Comparison of ENCODE assay signal across 12 cellular contexts in genomic region chr1:61636814-61637213, GRCh38.
A peak's percentile ranks its signal among the peaks of the same experiment; 100 is the strongest.
DNase-seq lines count a peak whose midpoint lies in the region; ATAC-seq and TF ChIP-seq lines count a peak whose summit lies in the region.
"Had no signal": no experiment of that assay in that cellular context is flagged by ENCODE, and none has a peak within 500 bp of the region (broad histone marks: within the 10 kb centered on the region; RNA-seq: fewer than 3 reads in every experiment).

No MANE protein-coding gene starts in this region.

- no peak for ATAC-seq in thoracic aorta (ENCODE audit: insufficient number of reproducible peaks, low FRiP score, low read depth)

- peak overlapping the region; percentile 31 for H3K9ac ChIP-seq in SK-N-MC (ENCODE audit: insufficient read length)

- DNase-seq in NCI-H345 (lab: John Stamatoyannopoulos, UW) (peak; percentile 10), NCI-H345 treated with DMSO at 0.1 percent for 48 hours (lab: John Stamatoyannopoulos, UW; ENCODE audit: unreplicated experiment) (no peak), SK-N-MC (ENCODE audit: low read depth, low spot score) (no peak), epithelial cell of esophagus (ENCODE audit: low read depth) (peak; percentile 25), thoracic aorta (ENCODE audit: low spot score) (no peak), SHP77 treated with DMSO at 0.1 percent for 48 hours (lab: John Stamatoyannopoulos, UW) (no peak), MG63 (no peak), NCI-H69 (lab: John Stamatoyannopoulos, UW) (no peak)
- DNase-seq: C1 segment of cervical spinal cord, GOT3, NCI-H446, SJCRH30 had no signal

- no peaks in the 10 kb centered on the region for H3K9me3 ChIP-seq in SK-N-MC (ENCODE audit: low read depth, low read length)
- no peaks in the 10 kb centered on the region for H3K9me3 ChIP-seq in thoracic aorta
- H3K9me3 ChIP-seq in MG63, result no peaks in the 10 kb centered on the region
- H3K9me3 ChIP-seq: SJCRH30 had no signal

- peak overlapping the region; percentile 92 for H3K27ac ChIP-seq in SK-N-MC
- H3K27ac ChIP-seq in thoracic aorta, result peak overlapping the region; percentile 89 to 90
- H3K27ac ChIP-seq: SJCRH30 had no signal

- H3K4me3 ChIP-seq in SK-N-MC, result peak overlapping the region; percentile 45
- no peak overlapping the region for H3K4me3 ChIP-seq in epithelial cell of esophagus (ENCODE audit: low read length)
- H3K4me3 ChIP-seq in thoracic aorta, result peak overlapping the region; percentile 5
- H3K4me3 ChIP-seq in MG63, result no peak overlapping the region
- H3K4me3 ChIP-seq: SJCRH30 had no signal

- H3K27me3 ChIP-seq in thoracic aorta (replicated peaks; ENCODE audit: insufficient read depth) (no peaks in the 10 kb centered on the region), MG63 (no peaks in the 10 kb centered on the region)
- H3K27me3 ChIP-seq: SJCRH30 had no signal

- TF ChIP-seq CTCF in epithelial cell of esophagus (IDR thresholded peaks at IDR 0.05; ENCODE audit: insufficient read depth, low read depth, low read length, missing control alignments) (no peak), thoracic aorta (IDR thresholded peaks at IDR 0.05) (no peak)

- peaks cover 40 to 54% of the 10 kb centered on the region in 2 donors for H3K4me1 ChIP-seq in thoracic aorta (ENCODE audit: control insufficient read depth in 1 of 2, low read depth in 2 of 2)

- H3K36me3 ChIP-seq in SK-N-MC (ENCODE audit: insufficient read depth, low read length) (no peaks in the 10 kb centered on the region), thoracic aorta (no peaks in the 10 kb centered on the region), MG63 (no peaks in the 10 kb centered on the region)
- H3K36me3 ChIP-seq: SJCRH30 had no signal

Comparison
In these comparisons a context has a peak if more than half of its experiments do, and no peak if none do; other contexts are left out.
1. DNase-seq: peak in NCI-H345 (single experiment) and epithelial cell of esophagus (single experiment); none in NCI-H345 treated with DMSO at 0.1 percent for 48 hours (single experiment), SK-N-MC (single experiment), thoracic aorta (single experiment), SHP77 treated with DMSO at 0.1 percent for 48 hours (single experiment), MG63 (single experiment) and NCI-H69 (single experiment).
2. H3K4me3 ChIP-seq: peak in SK-N-MC (single experiment) and thoracic aorta (single experiment); none in epithelial cell of esophagus (single experiment) and MG63 (single experiment).